8 cellular contexts compared by ENCODE assay signal in genomic region chr19:2271516-2272103, GRCh38. TPM values are rescaled to one million over a fixed set of nuclear protein-coding genes. Genes with fewer than 3 reads are reported as not detected.
A peak's percentile ranks its signal among the peaks of the same experiment; 100 is the strongest.
DNase-seq lines count a peak whose midpoint lies in the region; ATAC-seq and TF ChIP-seq lines count a peak whose summit lies in the region.

No MANE protein-coding gene starts in this region.

- peak overlapping the region; percentile 10 for H3K27ac ChIP-seq in endodermal cell (ENCODE audit: low read depth, low read length)

- no peaks in the 10 kb centered on the region for H3K27me3 ChIP-seq in endodermal cell (ENCODE audit: control insufficient read depth, insufficient read depth, low read length, poor library complexity, severe bottlenecking)
- H3K27me3 ChIP-seq in neuron (ENCODE audit: insufficient read depth, low read length), result no peaks in the 10 kb centered on the region

- DNase-seq in DMS79 treated with DMSO at 0.1 percent for 48 hours (lab: John Stamatoyannopoulos, UW) (peak; percentile 23), DMS79 (lab: John Stamatoyannopoulos, UW) (no peak), endodermal cell (no peak), Ammon's horn (ENCODE audit: low spot score) (no peak), epidermal melanocyte (ENCODE audit: insufficient read length, low spot score) (no peak), GDM1 (lab: John Stamatoyannopoulos, UW) (no peak)

- no peaks in the 10 kb centered on the region for H3K9me3 Mint-ChIP-seq in endodermal cell

- peak; percentile 38 for ATAC-seq in SK-N-SH treated with all-trans-retinoic acid at 6 μM for 48 hours

- H3K4me3 Mint-ChIP-seq in endodermal cell, result peak overlapping the region; percentile 90

- H3K27ac Mint-ChIP-seq in endodermal cell, result peak overlapping the region; percentile 90

- H3K4me1 Mint-ChIP-seq in endodermal cell, result peaks cover 15% of the 10 kb centered on the region

- H3K4me3 ChIP-seq in endodermal cell (ENCODE audit: low read length) (peak overlapping the region; percentile 86), neuron (ENCODE audit: low read length) (peak overlapping the region; percentile 96)

- peaks cover 22% of the 10 kb centered on the region for H3K36me3 ChIP-seq in endodermal cell (ENCODE audit: control insufficient read depth, insufficient read depth, low read length)
- peaks cover 22% of the 10 kb centered on the region for H3K36me3 ChIP-seq in neuron (ENCODE audit: insufficient read depth, low read length)

- WGBS in endodermal cell (ENCODE audit: insufficient coverage in 1 of 2, insufficient read length in 1 of 2), 2 experiments, result 75 to 80% methylated on average over 23 to 27 of the region's 27 CpGs

- H2AFZ ChIP-seq in neuron (ENCODE audit: low read depth, low read length), result no peak overlapping the region

- H3K4me1 ChIP-seq in endodermal cell (ENCODE audit: control insufficient read depth, insufficient read depth, low read length) (peaks cover 7% of the 10 kb centered on the region), neuron (ENCODE audit: insufficient read depth, low read length) (peaks cover 25% of the 10 kb centered on the region)

- H3K9me3 ChIP-seq in endodermal cell (ENCODE audit: control insufficient read depth, low read length) (no peaks in the 10 kb centered on the region), neuron (ENCODE audit: low read length) (no peaks in the 10 kb centered on the region)

- no peaks in the 10 kb centered on the region for H3K27me3 Mint-ChIP-seq in endodermal cell (ENCODE audit: insufficient read depth)

- TF ChIP-seq CTCF in endodermal cell (conservative IDR thresholded peaks at IDR 0.05), result no peak

- peaks cover 20% of the 10 kb centered on the region for H3K36me3 Mint-ChIP-seq in endodermal cell (ENCODE audit: low read depth)

- H3K9ac ChIP-seq in endodermal cell (ENCODE audit: extremely low read depth, low read length, poor library complexity, severe bottlenecking), result peak overlapping the region; percentile 96

TF ChIP-seq in SK-N-SH treated with all-trans-retinoic acid at 6 μM for 48 hours, 23 proteins besides CTCF, POLR2A, EP300 and RAD21:
- TF ChIP-seq GLIS3 (CRISPR knock-in tag; IDR thresholded peaks at IDR 0.05) (no peak), CSDC2 (CRISPR knock-in tag; IDR thresholded peaks at IDR 0.05) (no peak), POU6F1 (CRISPR knock-in tag; IDR thresholded peaks at IDR 0.05; ENCODE audit: borderline replicate concordance, low read depth) (no peak), ZFP3 (CRISPR knock-in tag; IDR thresholded peaks at IDR 0.05) (no peak), ZNF565 (CRISPR knock-in tag; conservative IDR thresholded peaks at IDR 0.05; ENCODE audit: low read depth) (no peak), TOX (CRISPR knock-in tag; IDR thresholded peaks at IDR 0.05; ENCODE audit: borderline replicate concordance) (no peak), ZFP30 (CRISPR knock-in tag; IDR thresholded peaks at IDR 0.05) (no peak), ZNF70 (CRISPR knock-in tag; IDR thresholded peaks at IDR 0.05) (no peak), ZNF8 (CRISPR knock-in tag; IDR thresholded peaks at IDR 0.05) (no peak), SNAI2 (CRISPR knock-in tag; IDR thresholded peaks at IDR 0.05) (no peak), RARB (CRISPR knock-in tag; IDR thresholded peaks at IDR 0.05) (no peak)
- TF ChIP-seq, protein P1, sequence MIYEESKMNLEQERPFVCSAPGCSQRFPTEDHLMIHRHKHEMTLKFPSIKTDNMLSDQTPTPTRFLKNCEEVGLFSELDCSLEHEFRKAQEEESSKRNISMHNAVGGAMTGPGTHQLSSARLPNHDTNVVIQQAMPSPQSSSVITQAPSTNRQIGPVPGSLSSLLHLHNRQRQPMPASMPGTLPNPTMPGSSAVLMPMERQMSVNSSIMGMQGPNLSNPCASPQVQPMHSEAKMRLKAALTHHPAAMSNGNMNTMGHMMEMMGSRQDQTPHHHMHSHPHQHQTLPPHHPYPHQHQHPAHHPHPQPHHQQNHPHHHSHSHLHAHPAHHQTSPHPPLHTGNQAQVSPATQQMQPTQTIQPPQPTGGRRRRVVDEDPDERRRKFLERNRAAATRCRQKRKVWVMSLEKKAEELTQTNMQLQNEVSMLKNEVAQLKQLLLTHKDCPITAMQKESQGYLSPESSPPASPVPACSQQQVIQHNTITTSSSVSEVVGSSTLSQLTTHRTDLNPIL (CRISPR knock-in tag; IDR thresholded peaks at IDR 0.05; ENCODE audit: low read depth), result no peak

RNA-seq across cellular contexts. Expression of gene PEAK3, which starts 10.4 kb away (rescaled TPM):
- not detected for total RNA-seq in endodermal cell
- polyA plus RNA-seq in endodermal cell (2013, experiment 1 of 2), result not detected
- polyA plus RNA-seq in endodermal cell (2013, experiment 2 of 2), result 0.08 TPM

RNA-seq across cellular contexts. Expression of gene JSRP1, which starts 15.4 kb away (rescaled TPM):
- total RNA-seq in endodermal cell, result under 1 TPM; 0.66 to 0.89 TPM
- polyA plus RNA-seq in endodermal cell (2013, experiment 1 of 2), result not detected
- not detected for polyA plus RNA-seq in endodermal cell (2013, experiment 2 of 2)

RNA-seq across cellular contexts. Expression of gene AMH, which starts 22.5 kb away (rescaled TPM):
- 10 to 100 TPM; 20.5 to 35.1 TPM for total RNA-seq in endodermal cell
- polyA plus RNA-seq in endodermal cell (2013, experiment 1 of 2), result 4.8 TPM
- 5.6 TPM for polyA plus RNA-seq in endodermal cell (2013, experiment 2 of 2)

RNA-seq across cellular contexts. Expression of gene SF3A2, which starts 35.0 kb away (rescaled TPM):
- 100 to 1,000 TPM; 126 to 132 TPM for total RNA-seq in endodermal cell
- polyA plus RNA-seq in endodermal cell (2013, experiment 1 of 2), result 147 TPM
- 122 TPM for polyA plus RNA-seq in endodermal cell (2013, experiment 2 of 2)

RNA-seq across cellular contexts. Expression of gene PLEKHJ1, which starts 35.5 kb away (rescaled TPM):
- total RNA-seq in endodermal cell, result 100 to 1,000 TPM; 146 to 192 TPM
- 103 TPM for polyA plus RNA-seq in endodermal cell (2013, experiment 1 of 2)
- 96.8 TPM for polyA plus RNA-seq in endodermal cell (2013, experiment 2 of 2)
